In genomic region chr3:101100361-101101009, GRCh38 we compare ENCODE assay signal across 27 cellular contexts.
"Had no signal": no experiment of that assay in that cellular context is flagged by ENCODE, and none has a peak within 500 bp of the region (broad histone marks: within the 10 kb centered on the region; RNA-seq: fewer than 3 reads in every experiment).

No MANE protein-coding gene starts in this region.

- ATAC-seq: stimulated activated effector memory CD8-positive, alpha-beta T cell treated with anti-CD3 and anti-CD28 coated beads, Interleukin-12 subunit alpha, Interleukin-12 subunit beta, amount 100 ng/mL, for 72 hours; stimulated activated memory B cell treated with anti-CD40 and anti-IgM and Interleukin-4, amounts not matched to agents 10 μg/mL and 1 μg/mL and 100 μg/mL, for 72 hours; stimulated activated naive B cell treated with anti-CD40 and anti-IgM and Interleukin-4, amounts not matched to agents 10 μg/mL and 1 μg/mL and 100 μg/mL, for 72 hours; stimulated activated naive CD8-positive, alpha-beta T cell treated with anti-CD3 and anti-CD28 coated beads, Interleukin-15, amount 100 ng/mL, for 72 hours; stimulated activated naive CD8-positive, alpha-beta T cell treated with anti-CD3 and anti-CD28 coated beads, Interleukin-15, Interleukin-2, amounts not matched to agents 100 U/mL and 50 U/mL, for 24 hours; upper lobe of right lung had no signal

- H3K27me3 ChIP-seq: stomach, suprapubic skin, testis, thyroid gland, tibial artery, tibial nerve, transverse colon, upper lobe of left lung, upper lobe of right lung, uterus, vagina had no signal

- H3K4me1 ChIP-seq: suprapubic skin, testis, thyroid gland, tibial nerve, transverse colon, upper lobe of left lung, upper lobe of right lung, uterus had no signal

- H3K9me3 ChIP-seq: stomach, suprapubic skin, testis, thoracic aorta, thyroid gland, tibial artery, tibial nerve, transverse colon, upper lobe of left lung, upper lobe of right lung, uterus, vagina had no signal

- H3K36me3 ChIP-seq: stomach, suprapubic skin, thoracic aorta, thyroid gland, tibial artery, tibial nerve, transverse colon, upper lobe of left lung, upper lobe of right lung, uterus, vagina had no signal

- H3K4me3 ChIP-seq: stomach, suprapubic skin, testis, thoracic aorta, thyroid gland, tibial artery, tibial nerve, transverse colon, upper lobe of left lung, upper lobe of right lung, uterus, vagina had no signal

- DNase-seq: stimulated activated CD4-positive, alpha-beta T cell treated with anti-CD3 and anti-CD28 coated beads, Interleukin-2, amount 100 ng/mL, for 48 hours; stimulated activated CD4-positive, alpha-beta T cell treated with anti-CD3 and anti-CD28 coated beads, Interleukin-4, amount 100 ng/mL, for 1 hour; stimulated activated CD4-positive, alpha-beta T cell treated with anti-CD3 and anti-CD28 coated beads, Interleukin-4, amount 100 ng/mL, for 24 hours; stimulated activated CD4-positive, alpha-beta T cell treated with anti-CD3 and anti-CD28 coated beads, Interleukin-4, amount 100 ng/mL, for 4 hours; stimulated activated CD8-positive, alpha-beta memory T cell treated with anti-CD3 and anti-CD28 coated beads, Interleukin-4, amount 100 ng/mL, for 48 hours; stimulated activated naive B cell treated with anti-CD40 and anti-IgM and Interleukin-4, amounts not matched to agents 10 μg/mL and 1 μg/mL and 100 μg/mL, for 72 hours; stimulated activated naive CD4-positive, alpha-beta T cell; stimulated activated naive CD4-positive, alpha-beta T cell treated with Interleukin-2 at 50 U/mL for 16 hours; stimulated activated naive CD8-positive, alpha-beta T cell treated with anti-CD3 and anti-CD28 coated beads, Interleukin-15, amount 100 ng/mL, for 72 hours; stimulated activated naive CD8-positive, alpha-beta T cell treated with anti-CD3 and anti-CD28 coated beads, Interleukin-15, Interleukin-2, amounts not matched to agents 100 U/mL and 50 U/mL, for 24 hours; stomach; substantia nigra; testis; thyroid gland; tibial artery; transverse colon; trophoblast cell; upper lobe of left lung; upper lobe of right lung; uterus had no signal

- H3K27ac ChIP-seq: stomach, suprapubic skin, testis, thoracic aorta, thyroid gland, tibial artery, tibial nerve, transverse colon, upper lobe of left lung, upper lobe of right lung, uterus, vagina had no signal

- FAIRE-seq: urothelium cell line had no signal
